In genomic region chr5:54570923-54571322, GRCh38 we compare ENCODE assay signal across 21 cellular contexts. TPM values are rescaled to one million over a fixed set of nuclear protein-coding genes. Genes with fewer than 3 reads are reported as not detected.
DNase-seq lines count a peak whose midpoint lies in the region; ATAC-seq and TF ChIP-seq lines count a peak whose summit lies in the region.
"Had no signal": no experiment of that assay in that cellular context is flagged by ENCODE, and none has a peak within 500 bp of the region (broad histone marks: within the 10 kb centered on the region; RNA-seq: fewer than 3 reads in every experiment).

No MANE protein-coding gene starts in this region.

- WGBS in GM23248 (ENCODE audit: low coverage in 1 of 2, low lambda C conversion rate in 2 of 2, missing lambda C conversion rate in 2 of 2), 2 experiments: 38 to 45% methylated on average over 5 of the region's 5 CpGs

- no peaks in the 10 kb centered on the region for H3K9me3 Mint-ChIP-seq in activated naive CD4-positive, alpha-beta T cell treated with anti-CD3 and anti-CD28 coated beads for 36 hours
- H3K9me3 Mint-ChIP-seq: natural killer cell treated with Interleukin-12 subunit alpha and Interleukin-12 subunit beta and Interleukin-15 and Interleukin-18, amount 100 ng/mL, for 72 hours; T-helper 2 cell treated with Interferon-gamma antibody and Interleukin-4, amounts not matched to agents 5 μg/mL and 100 μg/mL, for 36 hours had no signal

- H3K9me2 ChIP-seq in GM23248 (ENCODE audit: insufficient read depth): no peaks in the 10 kb centered on the region

- in situ Hi-C loops in GM23248 (cut with MboI) (no loop called here), astrocyte of the spinal cord (cut with HindIII; ENCODE audit: low sequenced_read_pairs) (no loop called here)

- H3K36me3 ChIP-seq in GM23248 (ENCODE audit: low read depth): no peaks in the 10 kb centered on the region
- H3K36me3 ChIP-seq: tibial nerve had no signal

- H4K20me1 ChIP-seq in GM23248 (ENCODE audit: insufficient read depth): no peaks in the 10 kb centered on the region

- DNase-seq in GM23248 (peak; percentile 57), astrocyte of the spinal cord (ENCODE audit: low read depth, low spot score) (peak; percentile 68), foreskin keratinocyte (peak in 1 of 2 donors; percentile 27), retinal pigment epithelial cell (ENCODE audit: low read depth) (peak; percentile 46), NCI-H2107 (lab: John Stamatoyannopoulos, UW) (no peak)
- no peak for DNase-seq in activated CD8-positive, alpha-beta memory T cell treated with anti-CD3 and anti-CD28 coated beads, Interleukin-2, amount 50 U/mL, for 4 hours
- DNase-seq in activated naive CD4-positive, alpha-beta T cell treated with anti-CD3 and anti-CD28 coated beads for 36 hours: no peak
- DNase-seq: activated CD4-positive, alpha-beta T cell treated with anti-CD3 and anti-CD28 coated beads for 36 hours; AML-193; cerebellar nuclear complex; NCI-H2171 treated with DMSO at 0.1 percent for 48 hours; retina; SIG-M5; stimulated activated CD4-positive, alpha-beta T cell treated with anti-CD3 and anti-CD28 coated beads, Interleukin-2, amount 100 ng/mL, for 48 hours; stimulated activated CD8-positive, alpha-beta memory T cell treated with anti-CD3 and anti-CD28 coated beads, Interleukin-4, amount 100 ng/mL, for 48 hours had no signal

- no peak overlapping the region for H3K27ac Mint-ChIP-seq in activated naive CD4-positive, alpha-beta T cell treated with anti-CD3 and anti-CD28 coated beads for 36 hours
- H3K27ac Mint-ChIP-seq: activated CD4-positive, alpha-beta T cell treated with anti-CD3 and anti-CD28 coated beads for 36 hours; activated naive CD4-positive, alpha-beta T cell treated with anti-CD3 and anti-CD28 coated beads, Interleukin-2, amount 50 U/mL, for 72 hours; natural killer cell treated with Interleukin-12 subunit alpha and Interleukin-12 subunit beta and Interleukin-15 and Interleukin-18, amount 100 ng/mL, for 72 hours; T-helper 2 cell treated with Interferon-gamma antibody and Interleukin-4, amounts not matched to agents 5 μg/mL and 100 μg/mL, for 36 hours had no signal

- no peak overlapping the region for H3K4me3 Mint-ChIP-seq in activated naive CD4-positive, alpha-beta T cell treated with anti-CD3 and anti-CD28 coated beads for 36 hours
- H3K4me3 Mint-ChIP-seq: activated CD4-positive, alpha-beta T cell treated with anti-CD3 and anti-CD28 coated beads for 36 hours; natural killer cell treated with Interleukin-12 subunit alpha and Interleukin-12 subunit beta and Interleukin-15 and Interleukin-18, amount 100 ng/mL, for 72 hours; T-helper 2 cell treated with Interferon-gamma antibody and Interleukin-4, amounts not matched to agents 5 μg/mL and 100 μg/mL, for 36 hours had no signal

- no peaks in the 10 kb centered on the region for H3K36me3 Mint-ChIP-seq in activated naive CD4-positive, alpha-beta T cell treated with anti-CD3 and anti-CD28 coated beads for 36 hours (ENCODE audit: low read depth)
- H3K36me3 Mint-ChIP-seq: activated naive CD4-positive, alpha-beta T cell treated with anti-CD3 and anti-CD28 coated beads, Interleukin-2, amount 50 U/mL, for 72 hours; natural killer cell treated with Interleukin-12 subunit alpha and Interleukin-12 subunit beta and Interleukin-15 and Interleukin-18, amount 100 ng/mL, for 72 hours had no signal

- ATAC-seq in foreskin keratinocyte (peak; percentile 35), GM19455 (IDR thresholded peaks at IDR 0.05; ENCODE audit: unreplicated experiment) (no peak)
- ATAC-seq: activated CD4-positive, alpha-beta T cell treated with anti-CD3 and anti-CD28 coated beads for 36 hours; activated naive CD4-positive, alpha-beta T cell treated with anti-CD3 and anti-CD28 coated beads, Interleukin-2, amount 50 U/mL, for 72 hours; left lobe of liver; natural killer cell treated with Interleukin-12 subunit alpha and Interleukin-12 subunit beta and Interleukin-15 and Interleukin-18, amount 100 ng/mL, for 72 hours had no signal

- H2AFZ ChIP-seq in GM23248: no peak overlapping the region

- H3K4me2 ChIP-seq in GM23248 (ENCODE audit: unreplicated experiment): no peak overlapping the region

- TF ChIP-seq CTCF in astrocyte of the spinal cord (IDR thresholded peaks at IDR 0.05; ENCODE audit: low read depth, low read length) (no peak), foreskin keratinocyte (conservative IDR thresholded peaks at IDR 0.05) (no peak), retinal pigment epithelial cell (conservative IDR thresholded peaks at IDR 0.05; ENCODE audit: low read depth, low read length) (no peak)

- no peaks in the 10 kb centered on the region for H3K27me3 ChIP-seq in GM23248 (replicated peaks; ENCODE audit: insufficient read depth)
- no peaks in the 10 kb centered on the region for H3K27me3 ChIP-seq in foreskin keratinocyte
- H3K27me3 ChIP-seq: tibial nerve had no signal

- peaks cover 6% of the 10 kb centered on the region for H3K4me1 Mint-ChIP-seq in activated naive CD4-positive, alpha-beta T cell treated with anti-CD3 and anti-CD28 coated beads for 36 hours (ENCODE audit: low read depth)

- H3K4me1 ChIP-seq in GM23248 (ENCODE audit: insufficient read depth) (peaks cover 11% of the 10 kb centered on the region), foreskin keratinocyte (peaks cover 3% of the 10 kb centered on the region)

- H3K27me3 Mint-ChIP-seq in activated naive CD4-positive, alpha-beta T cell treated with anti-CD3 and anti-CD28 coated beads for 36 hours (ENCODE audit: low read depth): no peaks in the 10 kb centered on the region
- H3K27me3 Mint-ChIP-seq: activated CD4-positive, alpha-beta T cell treated with anti-CD3 and anti-CD28 coated beads for 36 hours; natural killer cell treated with Interleukin-12 subunit alpha and Interleukin-12 subunit beta and Interleukin-15 and Interleukin-18, amount 100 ng/mL, for 72 hours had no signal

- intact Hi-C loops in activated naive CD4-positive, alpha-beta T cell treated with anti-CD3 and anti-CD28 coated beads for 36 hours (cut with micrococcal nuclease): no loop called here

- no peak overlapping the region for H3K9ac ChIP-seq in GM23248

- no peaks in the 10 kb centered on the region for H3K9me3 ChIP-seq in GM23248 (ENCODE audit: low read depth)
- H3K9me3 ChIP-seq: tibial nerve had no signal

- no peak overlapping the region for H3K4me3 ChIP-seq in GM23248
- no peak overlapping the region for H3K4me3 ChIP-seq in astrocyte of the spinal cord (ENCODE audit: low read depth, low read length)
- no peak overlapping the region for H3K4me3 ChIP-seq in retinal pigment epithelial cell (ENCODE audit: low read length)
- H3K4me3 ChIP-seq: tibial nerve had no signal

- H3K79me2 ChIP-seq in GM23248 (ENCODE audit: insufficient read depth): no peaks in the 10 kb centered on the region

- 0 out of 2 replicates have a peak, but pooled peaks cover 5% of the 10 kb centered on the region for H3F3A ChIP-seq in GM23248 (ENCODE audit: insufficient read depth)

- no peak overlapping the region for H3K27ac ChIP-seq in GM23248
- no peak overlapping the region for H3K27ac ChIP-seq in foreskin keratinocyte

- CTCF ChIA-PET in activated naive CD4-positive, alpha-beta T cell treated with anti-CD3 and anti-CD28 coated beads for 36 hours (lab: Charles Lee): no interaction called here

RNA-seq across cellular contexts. Expression of gene SNX18, which starts 53.4 kb away (rescaled TPM):
- total RNA-seq in GM23248 (2014; rRNA removed; shearing (Covaris generic)): 74.4 and 77.3 TPM in 2 replicates
- polyA plus RNA-seq in GM23248 (2016; fragmentation: Nextera tagmentation; extraction: Ambion mirVana) (13.5 and 14.2 TPM in 2 replicates), foreskin keratinocyte (3.7 and 3.9 TPM in 2 replicates)
- 12.0 and 12.8 TPM in 2 replicates for total RNA-seq in foreskin keratinocyte
- total RNA-seq in activated naive CD4-positive, alpha-beta T cell treated with anti-CD3 and anti-CD28 coated beads for 36 hours: 1 to 10 TPM; 3.9 to 4.4 TPM

Comparison
In these comparisons a context has a peak if more than half of its experiments do, and no peak if none do; other contexts are left out.
1. DNase-seq: peak in GM23248 (single experiment), astrocyte of the spinal cord (single experiment) and retinal pigment epithelial cell (single experiment); none in activated CD8-positive, alpha-beta memory T cell treated with anti-CD3 and anti-CD28 coated beads, Interleukin-2, amount 50 U/mL, for 4 hours (single experiment), activated naive CD4-positive, alpha-beta T cell treated with anti-CD3 and anti-CD28 coated beads for 36 hours (single experiment) and NCI-H2107 (single experiment).